1 cellular context compared by ENCODE assay signal in genomic region chr16:84593825-84594724, GRCh38.
TF ChIP-seq lines count a peak whose summit lies in the region.

No MANE protein-coding gene starts in this region.

TF ChIP-seq in K562, 482 proteins besides CTCF, POLR2A, EP300 and RAD21 (continued from another document):
- TF ChIP-seq CEBPZ (IDR thresholded peaks at IDR 0.05; ENCODE audit: borderline replicate concordance, low read depth, low read length) = no peak
- no peak for TF ChIP-seq RBM14 (IDR thresholded peaks at IDR 0.05; ENCODE audit: borderline replicate concordance, insufficient read depth, low read depth, low read length)
